In the genomic region with DNA sequence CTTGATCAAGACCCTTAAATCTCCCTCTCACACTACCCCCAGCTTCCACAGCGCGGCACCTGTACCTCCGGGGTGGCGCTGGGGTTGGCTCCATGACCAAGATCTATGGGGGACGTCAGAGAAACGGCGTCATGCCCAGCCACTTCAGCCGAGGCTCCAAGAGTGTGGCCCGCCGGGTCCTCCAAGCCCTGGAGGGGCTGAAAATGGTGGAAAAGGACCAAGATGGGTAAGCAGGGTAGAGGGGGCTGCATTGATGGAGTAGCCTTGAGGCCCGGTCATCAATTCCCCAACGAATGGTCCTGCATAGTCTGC, we compare ENCODE assay signal across 15 cellular contexts. TPM values are rescaled to one million over a fixed set of nuclear protein-coding genes. Genes with fewer than 3 reads are reported as not detected.
DNase-seq lines count a peak whose midpoint lies in the region; ATAC-seq and TF ChIP-seq lines count a peak whose summit lies in the region.
"Had no signal": no experiment of that assay in that cellular context is flagged by ENCODE, and none has a peak within 500 bp of the region (broad histone marks: within the 10 kb centered on the region; RNA-seq: fewer than 3 reads in every experiment).

No MANE protein-coding gene starts in this region.

- peaks cover 70% of the 10 kb centered on the region for H3K36me3 Mint-ChIP-seq in T-helper 2 cell treated with Interferon-gamma antibody and Interleukin-4, amounts not matched to agents 5 μg/mL and 100 μg/mL, for 36 hours (ENCODE audit: low read depth)
- H3K36me3 Mint-ChIP-seq in activated naive CD8-positive, alpha-beta T cell treated with anti-CD3 and anti-CD28 coated beads, Interleukin-2, amount 50 U/mL, for 24 hours (ENCODE audit: low read depth), result peaks cover 65% of the 10 kb centered on the region

- DNase-seq in T-helper 2 cell treated with Interferon-gamma antibody and Interleukin-4, amounts not matched to agents 5 μg/mL and 100 μg/mL, for 36 hours (ENCODE audit: low spot score), result no peak
- no peak for DNase-seq in T-helper 2 cell
- no peak for DNase-seq in activated naive CD8-positive, alpha-beta T cell treated with anti-CD3 and anti-CD28 coated beads, Interleukin-2, amount 50 U/mL, for 24 hours
- DNase-seq in spleen, result no peak
- no peak for DNase-seq in caudate nucleus (lab: John Stamatoyannopoulos, UW)
- DNase-seq: anterior cingulate cortex, gastrocnemius medialis, NCI-H748 treated with DMSO at 0.1 percent for 48 hours, sigmoid colon had no signal

- H3K9me3 ChIP-seq in OCI-LY1 (ENCODE audit: low read length), result no peaks in the 10 kb centered on the region
- no peaks in the 10 kb centered on the region for H3K9me3 ChIP-seq in spleen
- H3K9me3 ChIP-seq: gastrocnemius medialis, sigmoid colon had no signal

- intact Hi-C loops in spleen (cut with DNase I; ENCODE audit: low total_unique reads), result no loop called here

- H4K20me1 ChIP-seq in OCI-LY1 (ENCODE audit: insufficient read depth, low read length), result no peaks in the 10 kb centered on the region

- H3K36me3 ChIP-seq in OCI-LY1 (ENCODE audit: insufficient read depth, low read length) (peaks cover 83% of the 10 kb centered on the region), spleen (peaks cover 11 to 91% (median 68%) of the 10 kb centered on the region in 6 donors)

- peaks cover 14% of the 10 kb centered on the region for H3F3A ChIP-seq in OCI-LY1 (ENCODE audit: insufficient read depth, low read length)

- H3K4me1 ChIP-seq in OCI-LY1 (ENCODE audit: insufficient read depth, low read length, severe bottlenecking) (peaks cover 68% of the 10 kb centered on the region), spleen (peaks cover 62 to 100% (median 98%) of the 10 kb centered on the region in 6 donors)
- H3K4me1 ChIP-seq: gastrocnemius medialis had no signal

- H3K27ac ChIP-seq in OCI-LY1 (ENCODE audit: low read depth, low read length, poor library complexity, severe bottlenecking), result peak overlapping the region; percentile 100
- H3K27ac ChIP-seq in spleen, result peak overlapping the region in 6 of 8 donors; percentile 15 to 99 (median 90)
- no peak overlapping the region for H3K27ac ChIP-seq in caudate nucleus (ENCODE audit: low read depth, low read length)
- H3K27ac ChIP-seq: gastrocnemius medialis, sigmoid colon had no signal

- H3K4me1 Mint-ChIP-seq in T-helper 2 cell treated with Interferon-gamma antibody and Interleukin-4, amounts not matched to agents 5 μg/mL and 100 μg/mL, for 36 hours (ENCODE audit: low read depth), result peaks cover 57% of the 10 kb centered on the region
- H3K4me1 Mint-ChIP-seq in activated naive CD8-positive, alpha-beta T cell treated with anti-CD3 and anti-CD28 coated beads, Interleukin-2, amount 50 U/mL, for 24 hours, result peaks cover 97% of the 10 kb centered on the region

- 88 to 93% (median 90%) methylated on average over 12 of the region's 12 CpGs for WGBS in spleen, 5 donors

- H3K79me2 ChIP-seq in OCI-LY1 (ENCODE audit: insufficient read depth, low read length), result peaks cover 16% of the 10 kb centered on the region; the same call in 1 of the 2 replicates

- no peaks in the 10 kb centered on the region for H3K27me3 Mint-ChIP-seq in T-helper 2 cell treated with Interferon-gamma antibody and Interleukin-4, amounts not matched to agents 5 μg/mL and 100 μg/mL, for 36 hours (ENCODE audit: low read depth)
- H3K27me3 Mint-ChIP-seq in activated naive CD8-positive, alpha-beta T cell treated with anti-CD3 and anti-CD28 coated beads, Interleukin-2, amount 50 U/mL, for 24 hours, result no peaks in the 10 kb centered on the region

- TF ChIP-seq CTCF in OCI-LY1 (IDR thresholded peaks at IDR 0.05; ENCODE audit: low read length), result no peak
- no peak for TF ChIP-seq CTCF in spleen (IDR thresholded peaks at IDR 0.05 in 8 of 11, conservative IDR thresholded peaks at IDR 0.05 in 3 of 11)

- peak overlapping the region; percentile 55; the same call in 1 of the 2 replicates for H3K4me2 ChIP-seq in OCI-LY1 (ENCODE audit: low read length)

- H3K4me3 ChIP-seq in OCI-LY1 (ENCODE audit: low read depth, low read length, poor library complexity, severe bottlenecking) (peak overlapping the region; percentile 30), spleen (no peak overlapping the region)
- H3K4me3 ChIP-seq: gastrocnemius medialis, sigmoid colon had no signal

- H3K27me3 ChIP-seq in OCI-LY1 (ENCODE audit: insufficient read depth, low read length) (no peaks in the 10 kb centered on the region), spleen (replicated peaks in 1 of 7) (no peaks in the 10 kb centered on the region)
- H3K27me3 ChIP-seq: gastrocnemius medialis, sigmoid colon had no signal

- no peaks in the 10 kb centered on the region for H3K9me2 ChIP-seq in OCI-LY1 (ENCODE audit: low read depth, low read length)

- TF ChIP-seq POLR2A in spleen (IDR thresholded peaks at IDR 0.05), result no peak

- no peak overlapping the region for H2AFZ ChIP-seq in OCI-LY1 (ENCODE audit: low read length)

- H3K9ac ChIP-seq in OCI-LY1 (ENCODE audit: low read length), result peak overlapping the region; percentile 50; the same call in 1 of the 2 replicates

- H3K9me3 Mint-ChIP-seq in T-helper 2 cell treated with Interferon-gamma antibody and Interleukin-4, amounts not matched to agents 5 μg/mL and 100 μg/mL, for 36 hours, result no peaks in the 10 kb centered on the region
- no peaks in the 10 kb centered on the region for H3K9me3 Mint-ChIP-seq in activated naive CD8-positive, alpha-beta T cell treated with anti-CD3 and anti-CD28 coated beads, Interleukin-2, amount 50 U/mL, for 24 hours
- H3K9me3 Mint-ChIP-seq: nephron had no signal

- ATAC-seq in activated naive CD8-positive, alpha-beta T cell treated with anti-CD3 and anti-CD28 coated beads, Interleukin-2, amount 50 U/mL, for 24 hours, result no peak
- no peak for ATAC-seq in HG03439 (IDR thresholded peaks at IDR 0.05; ENCODE audit: unreplicated experiment)
- ATAC-seq in HG03196 (IDR thresholded peaks at IDR 0.05; ENCODE audit: unreplicated experiment), result no peak
- ATAC-seq: gastrocnemius medialis had no signal

- H3K4me3 Mint-ChIP-seq in T-helper 2 cell treated with Interferon-gamma antibody and Interleukin-4, amounts not matched to agents 5 μg/mL and 100 μg/mL, for 36 hours, result peak overlapping the region; percentile 41
- peak overlapping the region; percentile 32 for H3K4me3 Mint-ChIP-seq in activated naive CD8-positive, alpha-beta T cell treated with anti-CD3 and anti-CD28 coated beads, Interleukin-2, amount 50 U/mL, for 24 hours
- H3K4me3 Mint-ChIP-seq: nephron had no signal

- H3K27ac Mint-ChIP-seq in T-helper 2 cell treated with Interferon-gamma antibody and Interleukin-4, amounts not matched to agents 5 μg/mL and 100 μg/mL, for 36 hours, result peak overlapping the region; percentile 24
- peak overlapping the region; percentile 86 for H3K27ac Mint-ChIP-seq in activated naive CD8-positive, alpha-beta T cell treated with anti-CD3 and anti-CD28 coated beads, Interleukin-2, amount 50 U/mL, for 24 hours
- H3K27ac Mint-ChIP-seq: nephron had no signal

RNA-seq across cellular contexts. Expression of a gene that starts 8.1 kb away (rescaled TPM):
- 100 to 1,000 TPM; 222 to 361 (median 269) TPM for total RNA-seq in spleen
- polyA plus RNA-seq in spleen, result 1,000 to 10,000 TPM in 1 of 3 donors, 100 to 1,000 TPM in 2; 748 to 1,033 (median 986) TPM
- total RNA-seq: A172, HT1080, sigmoid colon had no signal

RNA-seq across cellular contexts. Expression of a gene that starts 8.9 kb away (rescaled TPM):
- total RNA-seq in spleen, result 1,000 to 10,000 TPM in 4 of 7 donors, 100 to 1,000 TPM in 3; 744 to 2,126 (median 1,870) TPM
- 1,000 to 10,000 TPM; 5,153 to 8,491 (median 7,946) TPM for polyA plus RNA-seq in spleen

RNA-seq across cellular contexts. Expression of a gene that starts 14.0 kb away (rescaled TPM):
- total RNA-seq in spleen, result 100 to 1,000 TPM; 238 to 473 (median 382) TPM
- 100 to 1,000 TPM; 314 to 543 (median 478) TPM for polyA plus RNA-seq in spleen

RNA-seq across cellular contexts. Expression of a gene that starts 24.1 kb away (rescaled TPM):
- not detected for total RNA-seq in spleen
- not detected for polyA plus RNA-seq in spleen
- total RNA-seq: A172, gastrocnemius medialis, HT1080, sigmoid colon had no signal
- polyA plus RNA-seq: sigmoid colon had no signal

RNA-seq across cellular contexts. Expression of a gene that starts 24.5 kb away (rescaled TPM):
- not detected for total RNA-seq in spleen
- polyA plus RNA-seq in spleen, result under 1 TPM in 1 of 3 donors, not detected in 2; 0.04 TPM
- total RNA-seq: A172, gastrocnemius medialis, HT1080, sigmoid colon had no signal
